Comparison of ENCODE assay signal across 8 cellular contexts in the genomic region with DNA sequence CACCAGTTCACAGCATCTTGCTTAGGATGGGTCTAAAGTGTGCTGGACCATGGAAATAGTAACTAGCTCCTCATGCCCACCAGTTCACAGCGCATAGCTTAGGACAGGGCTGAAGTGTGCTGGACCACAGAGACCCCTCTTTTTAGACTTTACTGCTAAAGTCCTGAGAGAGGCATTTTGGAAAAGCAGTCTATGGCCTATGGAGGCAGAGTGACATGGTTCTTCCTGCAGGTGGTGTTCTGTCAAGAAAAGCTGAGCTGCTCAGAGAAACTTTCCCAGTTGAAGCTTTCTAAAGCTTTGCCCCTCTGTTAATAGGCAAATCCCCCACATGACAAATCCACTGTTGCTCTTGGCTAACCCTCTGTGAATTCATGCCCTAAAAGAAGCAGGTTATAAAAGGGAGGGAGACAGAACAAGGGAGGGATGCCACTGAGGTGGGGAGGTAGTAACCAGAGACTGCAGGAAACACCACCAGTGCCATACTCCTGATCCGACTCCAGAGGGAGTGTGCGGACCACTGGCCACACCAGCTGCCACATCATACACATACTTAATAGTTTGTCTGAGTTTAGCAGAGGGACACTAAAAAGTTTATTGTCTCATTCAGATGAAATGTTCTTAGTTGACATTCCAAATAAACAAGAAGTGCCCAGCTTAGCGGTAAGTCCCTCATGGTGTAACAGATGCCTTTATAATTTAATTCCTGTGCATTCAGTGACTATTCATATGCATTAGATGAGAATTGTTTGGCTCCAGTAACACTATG.
DNase-seq lines count a peak whose midpoint lies in the region; ATAC-seq, FAIRE-seq and TF ChIP-seq lines count a peak whose summit lies in the region.

No MANE protein-coding gene starts in this region.

- TF ChIP-seq CTCF in C4-2B (conservative IDR thresholded peaks at IDR 0.05) (peak; percentile 84), HFF-Myc (IDR thresholded peaks at IDR 0.05; ENCODE audit: low read depth, low read length, missing control alignments) (peak; percentile 80), WTC11 (IDR thresholded peaks at IDR 0.05) (no peak; the same call in 1 of the 2 replicates)

- no peak for DNase-seq in HFF-Myc (ENCODE audit: extremely low read depth, low read depth)
- DNase-seq in WTC11 (ENCODE audit: low spot score) = peak; percentile 46
- no peak for DNase-seq in left colon
- DNase-seq in small intestine = no peak

- H3K27me3 Mint-ChIP-seq in WTC11 (ENCODE audit: low read depth) = peaks cover 3% of the 10 kb centered on the region; the same call in 1 of the 2 replicates

- no peaks in the 10 kb centered on the region for H3K36me3 Mint-ChIP-seq in WTC11

- H3K4me3 ChIP-seq in HFF-Myc (replicated peaks; ENCODE audit: low read depth, low read length) (no peak overlapping the region), small intestine (ENCODE audit: low read depth in 1 of 2, low read length in 2 of 2) (no peak overlapping the region)

- ATAC-seq in WTC11 = peak; percentile 99
- ATAC-seq in left colon = peak; percentile 55
- ATAC-seq in HG03378 (IDR thresholded peaks at IDR 0.05; ENCODE audit: unreplicated experiment) = no peak
- no peak for ATAC-seq in GM21529 (IDR thresholded peaks at IDR 0.05; ENCODE audit: unreplicated experiment)
- ATAC-seq in HG03342 (IDR thresholded peaks at IDR 0.05; ENCODE audit: unreplicated experiment) = no peak

- intact Hi-C loops in left colon (cut with DNase I, micrococcal nuclease) = no loop called here

- POLR2A ChIA-PET in WTC11 (lab: Charles Lee) = no interaction called here

- H3K4me3 Mint-ChIP-seq in WTC11 = no peak overlapping the region

- H3K4me1 Mint-ChIP-seq in WTC11 = peaks cover 14% of the 10 kb centered on the region

- no peaks in the 10 kb centered on the region for H3K9me3 Mint-ChIP-seq in WTC11

- H3K36me3 ChIP-seq in small intestine (ENCODE audit: control insufficient read depth in 2 of 2, insufficient read depth in 2 of 2, low read length in 2 of 2) = no peaks in the 10 kb centered on the region

- no peaks in the 10 kb centered on the region for H3K27me3 ChIP-seq in small intestine (ENCODE audit: control insufficient read depth in 2 of 2, insufficient read depth in 2 of 2, low read length in 2 of 2)

- CTCF ChIA-PET in WTC11 (lab: Charles Lee) = interaction anchor here (0.5 to 1.9 kb wide), 13 partner anchors 22 to 745 kb away, joined by 3 to 15 read pairs (median 3); no protein-coding TSS in a partner anchor

- WGBS in small intestine, 3 donors = 68 to 78% (median 68%) methylated on average over 4 of the region's 4 CpGs

- no peak for FAIRE-seq in small intestine (lab: Jason Lieb, UNC)

- H3K27ac Mint-ChIP-seq in WTC11 = no peak overlapping the region

- H3K9me3 ChIP-seq in small intestine (ENCODE audit: control insufficient read depth, low read depth) = no peaks in the 10 kb centered on the region

- H3K4me1 ChIP-seq in small intestine (ENCODE audit: control insufficient read depth in 2 of 2, insufficient read depth in 1 of 2, low read depth in 1 of 2, low read length in 1 of 2) = no peaks in the 10 kb centered on the region

- H3K27ac ChIP-seq in C4-2B (no peak overlapping the region), small intestine (ENCODE audit: low read depth in 1 of 2, low read length in 1 of 2) (no peak overlapping the region)

TF ChIP-seq in WTC11, 78 proteins besides CTCF, POLR2A, EP300 and RAD21:
- TF ChIP-seq JAZF1 (CRISPR knock-in tag; IDR thresholded peaks at IDR 0.05) (no peak), ZNF671 (CRISPR knock-in tag; IDR thresholded peaks at IDR 0.05) (no peak), KAT7 (CRISPR knock-in tag; IDR thresholded peaks at IDR 0.05; ENCODE audit: borderline replicate concordance) (no peak), TEAD1 (CRISPR knock-in tag; IDR thresholded peaks at IDR 0.05) (no peak), TEAD4 (CRISPR knock-in tag; IDR thresholded peaks at IDR 0.05) (no peak), NFYB (CRISPR knock-in tag; conservative IDR thresholded peaks at IDR 0.05; ENCODE audit: low read depth) (no peak)
- TF ChIP-seq, protein P1, sequence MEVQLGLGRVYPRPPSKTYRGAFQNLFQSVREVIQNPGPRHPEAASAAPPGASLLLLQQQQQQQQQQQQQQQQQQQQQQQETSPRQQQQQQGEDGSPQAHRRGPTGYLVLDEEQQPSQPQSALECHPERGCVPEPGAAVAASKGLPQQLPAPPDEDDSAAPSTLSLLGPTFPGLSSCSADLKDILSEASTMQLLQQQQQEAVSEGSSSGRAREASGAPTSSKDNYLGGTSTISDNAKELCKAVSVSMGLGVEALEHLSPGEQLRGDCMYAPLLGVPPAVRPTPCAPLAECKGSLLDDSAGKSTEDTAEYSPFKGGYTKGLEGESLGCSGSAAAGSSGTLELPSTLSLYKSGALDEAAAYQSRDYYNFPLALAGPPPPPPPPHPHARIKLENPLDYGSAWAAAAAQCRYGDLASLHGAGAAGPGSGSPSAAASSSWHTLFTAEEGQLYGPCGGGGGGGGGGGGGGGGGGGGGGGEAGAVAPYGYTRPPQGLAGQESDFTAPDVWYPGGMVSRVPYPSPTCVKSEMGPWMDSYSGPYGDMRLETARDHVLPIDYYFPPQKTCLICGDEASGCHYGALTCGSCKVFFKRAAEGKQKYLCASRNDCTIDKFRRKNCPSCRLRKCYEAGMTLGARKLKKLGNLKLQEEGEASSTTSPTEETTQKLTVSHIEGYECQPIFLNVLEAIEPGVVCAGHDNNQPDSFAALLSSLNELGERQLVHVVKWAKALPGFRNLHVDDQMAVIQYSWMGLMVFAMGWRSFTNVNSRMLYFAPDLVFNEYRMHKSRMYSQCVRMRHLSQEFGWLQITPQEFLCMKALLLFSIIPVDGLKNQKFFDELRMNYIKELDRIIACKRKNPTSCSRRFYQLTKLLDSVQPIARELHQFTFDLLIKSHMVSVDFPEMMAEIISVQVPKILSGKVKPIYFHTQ (CRISPR knock-in tag; IDR thresholded peaks at IDR 0.05) = no peak
- TF ChIP-seq, protein P2, sequence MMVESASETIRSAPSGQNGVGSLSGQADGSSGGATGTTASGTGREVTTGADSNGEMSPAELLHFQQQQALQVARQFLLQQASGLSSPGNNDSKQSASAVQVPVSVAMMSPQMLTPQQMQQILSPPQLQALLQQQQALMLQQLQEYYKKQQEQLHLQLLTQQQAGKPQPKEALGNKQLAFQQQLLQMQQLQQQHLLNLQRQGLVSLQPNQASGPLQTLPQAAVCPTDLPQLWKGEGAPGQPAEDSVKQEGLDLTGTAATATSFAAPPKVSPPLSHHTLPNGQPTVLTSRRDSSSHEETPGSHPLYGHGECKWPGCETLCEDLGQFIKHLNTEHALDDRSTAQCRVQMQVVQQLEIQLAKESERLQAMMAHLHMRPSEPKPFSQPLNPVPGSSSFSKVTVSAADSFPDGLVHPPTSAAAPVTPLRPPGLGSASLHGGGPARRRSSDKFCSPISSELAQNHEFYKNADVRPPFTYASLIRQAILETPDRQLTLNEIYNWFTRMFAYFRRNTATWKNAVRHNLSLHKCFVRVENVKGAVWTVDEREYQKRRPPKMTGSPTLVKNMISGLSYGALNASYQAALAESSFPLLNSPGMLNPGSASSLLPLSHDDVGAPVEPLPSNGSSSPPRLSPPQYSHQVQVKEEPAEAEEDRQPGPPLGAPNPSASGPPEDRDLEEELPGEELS (CRISPR knock-in tag; IDR thresholded peaks at IDR 0.05) = no peak
- TF ChIP-seq, protein P3, sequence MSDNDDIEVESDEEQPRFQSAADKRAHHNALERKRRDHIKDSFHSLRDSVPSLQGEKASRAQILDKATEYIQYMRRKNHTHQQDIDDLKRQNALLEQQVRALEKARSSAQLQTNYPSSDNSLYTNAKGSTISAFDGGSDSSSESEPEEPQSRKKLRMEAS (CRISPR knock-in tag; IDR thresholded peaks at IDR 0.05) = no peak

Comparison
In these comparisons a context has a peak if more than half of its experiments do, and no peak if none do; other contexts are left out.
1. ATAC-seq: peak in WTC11 (single experiment) and left colon (single experiment); none in HG03378 (single experiment), GM21529 (single experiment) and HG03342 (single experiment).